21 cellular contexts compared by ENCODE assay signal in the genomic region with DNA sequence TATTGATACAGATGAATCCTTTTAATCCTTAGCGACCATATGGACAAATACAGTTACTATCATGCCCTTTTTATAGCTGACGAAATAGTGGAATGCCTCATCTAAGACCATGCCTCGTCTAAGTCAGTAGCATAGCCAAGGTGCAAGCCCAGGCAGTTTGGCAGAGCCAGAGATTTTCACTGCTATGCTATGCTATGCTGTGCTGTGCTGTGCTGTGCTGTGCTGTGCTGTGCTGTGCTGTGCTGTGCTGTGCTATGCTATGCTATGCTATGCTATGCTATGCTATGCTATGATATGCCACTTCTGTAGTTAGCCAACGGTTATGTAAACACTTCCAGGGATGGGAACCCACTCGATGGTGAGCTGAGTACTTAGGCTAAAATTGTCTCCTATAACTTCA.
"Had no signal": no experiment of that assay in that cellular context is flagged by ENCODE, and none has a peak within 500 bp of the region (broad histone marks: within the 10 kb centered on the region; RNA-seq: fewer than 3 reads in every experiment).

No MANE protein-coding gene starts in this region.

- DNase-seq: KBM-7, MV-4-11, NCI-H1048, NCI-H1105, NCI-H1417, NCI-H1436 treated with DMSO at 0.1 percent for 48 hours, NCI-H1694, NCI-H187 treated with DMSO at 0.1 percent for 48 hours, NCI-H2029 treated with DMSO at 0.1 percent for 48 hours, NCI-H2171 treated with DMSO at 0.1 percent for 48 hours, NCI-H345, NCI-H446 treated with DMSO at 0.1 percent for 48 hours, NCI-H510A treated with DMSO at 0.1 percent for 48 hours, NCI-H526, Right ventricle myocardium superior, RPMI8226, SIG-M5 had no signal

- H3K36me3 ChIP-seq: SJSA1 had no signal

- FAIRE-seq: RCC 7860 had no signal

- H3K9me3 ChIP-seq: SJSA1 had no signal

- H3K4me3 ChIP-seq: SJSA1, SK-N-MC had no signal

- H3K27ac ChIP-seq: HL-60, SJSA1, SK-N-MC had no signal

- H3K27me3 ChIP-seq: SJSA1 had no signal
